Comparison of ENCODE assay signal across 10 cellular contexts in genomic region chr10:102452672-102453340, GRCh38. TPM values are rescaled to one million over a fixed set of nuclear protein-coding genes. Genes with fewer than 3 reads are reported as not detected.
DNase-seq lines count a peak whose midpoint lies in the region; ATAC-seq, FAIRE-seq and TF ChIP-seq lines count a peak whose summit lies in the region.
"Had no signal": no experiment of that assay in that cellular context is flagged by ENCODE, and none has a peak within 500 bp of the region (broad histone marks: within the 10 kb centered on the region; RNA-seq: fewer than 3 reads in every experiment).

No MANE protein-coding gene starts in this region.

- H3K9me2 ChIP-seq in GM23338 (ENCODE audit: insufficient read depth), result no peaks in the 10 kb centered on the region

- no peak overlapping the region for H2AFZ ChIP-seq in GM23338

- ATAC-seq in GM23338, result no peak
- ATAC-seq in naive B cell (ENCODE audit: low read depth in 2 of 2), result no peak
- no peak for ATAC-seq in GM18502 (IDR thresholded peaks at IDR 0.05; ENCODE audit: poor library complexity, unreplicated experiment)
- no peak for ATAC-seq in HG02870 (IDR thresholded peaks at IDR 0.05; ENCODE audit: unreplicated experiment)

- peaks cover 51% of the 10 kb centered on the region for H3K4me1 ChIP-seq in GM23338 (ENCODE audit: insufficient read depth)

- FAIRE-seq in urothelium cell line (lab: Jason Lieb, UNC), result no peak
- FAIRE-seq: keratinocyte had no signal

- peaks cover 12% of the 10 kb centered on the region for H3K36me3 ChIP-seq in GM23338 (ENCODE audit: insufficient read depth)

- no peak overlapping the region for H3K4me3 ChIP-seq in GM23338

- peaks cover 11% of the 10 kb centered on the region for H4K20me1 ChIP-seq in GM23338 (replicated peaks; ENCODE audit: insufficient read depth)

- H3K27ac Mint-ChIP-seq in GM23338, result peak overlapping the region; percentile 61
- H3K27ac Mint-ChIP-seq in T-helper 1 cell treated with Interleukin-12 subunit alpha and Interleukin-12 subunit beta and Interleukin-4 antibody, amounts not matched to agents 30 μg/mL and 1 μg/mL, for 36 hours, result peak overlapping the region; percentile 80
- peak overlapping the region in 2 of 6 donors; percentile 41 to 42 for H3K27ac Mint-ChIP-seq in naive B cell
- H3K27ac Mint-ChIP-seq: IgD-negative memory B cell had no signal

- no peaks in the 10 kb centered on the region for H3K27me3 ChIP-seq in GM23338 (ENCODE audit: insufficient read depth)

- peaks cover 38% of the 10 kb centered on the region for H3F3A ChIP-seq in GM23338 (replicated peaks; ENCODE audit: low read depth)

- peak overlapping the region; percentile 68 for H3K4me2 ChIP-seq in GM23338

- H3K36me3 Mint-ChIP-seq in GM23338 (ENCODE audit: low read depth) (peaks cover 38% of the 10 kb centered on the region), naive B cell (no peaks in the 10 kb centered on the region)
- peaks cover 8% of the 10 kb centered on the region for H3K36me3 Mint-ChIP-seq in T-helper 1 cell treated with Interleukin-12 subunit alpha and Interleukin-12 subunit beta and Interleukin-4 antibody, amounts not matched to agents 30 μg/mL and 1 μg/mL, for 36 hours (ENCODE audit: low read depth)

- H3K4me1 Mint-ChIP-seq in GM23338 (peaks cover 53% of the 10 kb centered on the region), naive B cell (peaks cover 24 to 27% (median 26%) of the 10 kb centered on the region in 3 donors)
- H3K4me1 Mint-ChIP-seq in T-helper 1 cell treated with Interleukin-12 subunit alpha and Interleukin-12 subunit beta and Interleukin-4 antibody, amounts not matched to agents 30 μg/mL and 1 μg/mL, for 36 hours (ENCODE audit: low read depth), result peaks cover 25% of the 10 kb centered on the region

- H3K79me2 ChIP-seq in GM23338 (replicated peaks; ENCODE audit: insufficient read depth), result peaks cover 33% of the 10 kb centered on the region

- TF ChIP-seq CTCF in GM23338 (conservative IDR thresholded peaks at IDR 0.05; ENCODE audit: low read depth in 2 of 2), result no peak

- H3K9me3 Mint-ChIP-seq in GM23338 (no peaks in the 10 kb centered on the region; the same call in 2 of the 3 replicates), naive B cell (no peaks in the 10 kb centered on the region)
- no peaks in the 10 kb centered on the region for H3K9me3 Mint-ChIP-seq in T-helper 1 cell treated with Interleukin-12 subunit alpha and Interleukin-12 subunit beta and Interleukin-4 antibody, amounts not matched to agents 30 μg/mL and 1 μg/mL, for 36 hours
- H3K9me3 Mint-ChIP-seq: IgD-negative memory B cell had no signal

- H3K27ac ChIP-seq in GM23338 (ENCODE audit: low read depth) (peak overlapping the region; percentile 86; the same call in 1 of the 2 replicates), cingulate gyrus (ENCODE audit: low read depth, low read length) (peak overlapping the region; percentile 19)

- H3K4me3 Mint-ChIP-seq in GM23338, result peak overlapping the region; percentile 37; the same call in 1 of the 3 replicates
- peak overlapping the region; percentile 81 for H3K4me3 Mint-ChIP-seq in T-helper 1 cell treated with Interleukin-12 subunit alpha and Interleukin-12 subunit beta and Interleukin-4 antibody, amounts not matched to agents 30 μg/mL and 1 μg/mL, for 36 hours
- peak overlapping the region; percentile 29 to 96 (median 60) for H3K4me3 Mint-ChIP-seq in naive B cell

- H3K27me3 Mint-ChIP-seq in GM23338 (ENCODE audit: insufficient read depth, low read depth, poor library complexity) (peaks cover 27% of the 10 kb centered on the region), naive B cell (no peaks in the 10 kb centered on the region)
- H3K27me3 Mint-ChIP-seq in T-helper 1 cell treated with Interleukin-12 subunit alpha and Interleukin-12 subunit beta and Interleukin-4 antibody, amounts not matched to agents 30 μg/mL and 1 μg/mL, for 36 hours (ENCODE audit: low read depth), result no peaks in the 10 kb centered on the region
- H3K27me3 Mint-ChIP-seq: IgD-negative memory B cell had no signal

- DNase-seq in GM23338 (ENCODE audit: low spot score), result no peak
- DNase-seq in naive B cell, result no peak
- peak; percentile 52 for DNase-seq in urothelium cell line (ENCODE audit: low spot score)
- no peak for DNase-seq in GM19238 (ENCODE audit: insufficient read length, low spot score)

TF ChIP-seq in GM23338, 12 proteins besides CTCF, POLR2A, EP300 and RAD21 (continues in another document):
- TF ChIP-seq REST (IDR thresholded peaks at IDR 0.05; ENCODE audit: unreplicated experiment), result no peak
- TF ChIP-seq ZNF114 (CRISPR knock-in tag; IDR thresholded peaks at IDR 0.05), result no peak

RNA-seq across cellular contexts. Expression of gene C10orf95, which starts 1.5 kb away (rescaled TPM):
- total RNA-seq in GM23338 (2014; rRNA removed; shearing (Covaris generic)), result 0.69 TPM in 1 of 2 replicates, not detected in the other
- polyA plus RNA-seq in GM23338 (2016; fragmentation: Nextera tagmentation; extraction: Ambion mirVana) (1.1 and 1.5 TPM in 2 replicates), naive B cell (ENCODE audit: low read depth in 6 of 6) (1 to 10 TPM in 3 of 6 donors, under 1 TPM in 3; 0.29 to 1.9 (median 0.99) TPM)

RNA-seq across cellular contexts. Expression of gene CUEDC2, which starts 20.4 kb away (rescaled TPM):
- total RNA-seq in GM23338 (2014; rRNA removed; shearing (Covaris generic)), result 37.0 and 39.2 TPM in 2 replicates
- polyA plus RNA-seq in GM23338 (2016; fragmentation: Nextera tagmentation; extraction: Ambion mirVana) (37.3 and 47.3 TPM in 2 replicates), naive B cell (ENCODE audit: low read depth in 6 of 6) (10 to 100 TPM; 50.3 to 82.3 (median 59.4) TPM)

RNA-seq across cellular contexts. Expression of gene FBXL15, which starts 32.2 kb away (rescaled TPM):
- 29.7 and 36.1 TPM in 2 replicates for total RNA-seq in GM23338 (2014; rRNA removed; shearing (Covaris generic))
- polyA plus RNA-seq in GM23338 (2016; fragmentation: Nextera tagmentation; extraction: Ambion mirVana) (18.4 and 18.5 TPM in 2 replicates), naive B cell (ENCODE audit: low read depth in 6 of 6) (10 to 100 TPM; 15.9 to 24.9 (median 20.9) TPM)

RNA-seq across cellular contexts. Expression of gene PSD, which starts 34.2 kb away (rescaled TPM):
- 4.0 and 6.8 TPM in 2 replicates for total RNA-seq in GM23338 (2014; rRNA removed; shearing (Covaris generic))
- polyA plus RNA-seq in GM23338 (2016; fragmentation: Nextera tagmentation; extraction: Ambion mirVana) (1.9 and 2.7 TPM in 2 replicates), naive B cell (ENCODE audit: low read depth in 6 of 6) (1 to 10 TPM in 4 of 6 donors, under 1 TPM in 2; 0.66 to 2.3 (median 1.5) TPM)

RNA-seq across cellular contexts. Expression of gene ACTR1A, which starts 49.7 kb away (rescaled TPM):
- 96.9 and 101 TPM in 2 replicates for total RNA-seq in GM23338 (2014; rRNA removed; shearing (Covaris generic))
- polyA plus RNA-seq in GM23338 (2016; fragmentation: Nextera tagmentation; extraction: Ambion mirVana) (39.4 and 41.2 TPM in 2 replicates), naive B cell (ENCODE audit: low read depth in 6 of 6) (10 to 100 TPM; 41.8 to 66.6 (median 45.1) TPM)
